Comparison of ENCODE assay signal across 24 cellular contexts in genomic region chr17:75724016-75725003, GRCh38. TPM values are rescaled to one million over a fixed set of nuclear protein-coding genes. Genes with fewer than 3 reads are reported as not detected.
DNase-seq lines count a peak whose midpoint lies in the region; ATAC-seq, FAIRE-seq and TF ChIP-seq lines count a peak whose summit lies in the region.
"Had no signal": no experiment of that assay in that cellular context is flagged by ENCODE, and none has a peak within 500 bp of the region (broad histone marks: within the 10 kb centered on the region; RNA-seq: fewer than 3 reads in every experiment).

No MANE protein-coding gene starts in this region.

- H3K27ac ChIP-seq in HepG2 (ENCODE audit: extremely low read length, insufficient read depth, low read length) (no peak overlapping the region), right lobe of liver (no peak overlapping the region), osteoblast (ENCODE audit: low read depth, low read length) (no peak overlapping the region), endodermal cell (ENCODE audit: low read depth, low read length) (no peak overlapping the region)
- H3K27ac ChIP-seq: foreskin keratinocyte had no signal

- H3K36me3 ChIP-seq in HepG2 (replicated peaks in 1 of 2; ENCODE audit: control insufficient read depth in 1 of 2, insufficient read depth in 2 of 2, low read length in 2 of 2) = no peaks in the 10 kb centered on the region
- H3K36me3 ChIP-seq in right lobe of liver = no peaks in the 10 kb centered on the region
- H3K36me3 ChIP-seq in osteoblast (ENCODE audit: insufficient read depth, low read length) = no peaks in the 10 kb centered on the region
- H3K36me3 ChIP-seq in endodermal cell (ENCODE audit: control insufficient read depth, insufficient read depth, low read length) = no peaks in the 10 kb centered on the region

- peaks cover 28% of the 10 kb centered on the region for H3K27me3 Mint-ChIP-seq in endodermal cell (ENCODE audit: insufficient read depth)

- peaks cover 2% of the 10 kb centered on the region for H3K4me1 Mint-ChIP-seq in endodermal cell
- H3K4me1 Mint-ChIP-seq: activated T-helper 17 cell treated with anti-CD3 and anti-CD28 coated beads, Interleukin-2, amount 50 U/mL, for 72 hours; nephron had no signal

- intact Hi-C loops in HepG2 (cut with micrococcal nuclease; ENCODE audit: unreplicated experiment) = no loop called here
- intact Hi-C loops in right lobe of liver (cut with DNase I) = no loop called here

- no peak for TF ChIP-seq CTCF in HepG2 (CRISPR knock-in tag; IDR thresholded peaks at IDR 0.05)
- no peak for TF ChIP-seq CTCF in right lobe of liver (IDR thresholded peaks at IDR 0.05)
- no peak for TF ChIP-seq CTCF in epithelial cell of esophagus (IDR thresholded peaks at IDR 0.05; ENCODE audit: insufficient read depth, low read depth, low read length, missing control alignments)
- no peak for TF ChIP-seq CTCF in osteoblast (IDR thresholded peaks at IDR 0.05; ENCODE audit: extremely low read depth, low read depth, low read length)
- TF ChIP-seq CTCF in endodermal cell (conservative IDR thresholded peaks at IDR 0.05) = no peak

- H3K79me2 ChIP-seq in HepG2 (ENCODE audit: insufficient read depth, low read length) (no peaks in the 10 kb centered on the region), osteoblast (ENCODE audit: insufficient read depth, low read length) (no peaks in the 10 kb centered on the region)

- H4K20me1 ChIP-seq in HepG2 (ENCODE audit: insufficient read depth, low read length) = no peaks in the 10 kb centered on the region
- H4K20me1 ChIP-seq in osteoblast (ENCODE audit: insufficient read depth, low read length) = no peaks in the 10 kb centered on the region

- no peak overlapping the region for H3K27ac Mint-ChIP-seq in endodermal cell
- H3K27ac Mint-ChIP-seq: activated CD4-positive, alpha-beta T cell treated with anti-CD3 and anti-CD28 coated beads, Interleukin-2, amount 10 ng/mL, durations not matched to agents 7 days and 5 days; activated naive CD8-positive, alpha-beta T cell treated with anti-CD3 and anti-CD28 coated beads, Interleukin-2, amount 10 ng/mL, durations not matched to agents 7 days and 5 days; activated T-helper 17 cell treated with anti-CD3 and anti-CD28 coated beads, Interleukin-2, amount 50 U/mL, for 72 hours; brain; HFFc6; nephron had no signal

- TF ChIP-seq RAD21 in HepG2 (CRISPR knock-in tag; IDR thresholded peaks at IDR 0.05) = no peak

- H3K9me3 Mint-ChIP-seq in endodermal cell = no peaks in the 10 kb centered on the region
- H3K9me3 Mint-ChIP-seq: activated CD4-positive, alpha-beta T cell treated with anti-CD3 and anti-CD28 coated beads, Interleukin-2, amount 10 ng/mL, durations not matched to agents 7 days and 5 days; activated naive CD8-positive, alpha-beta T cell treated with anti-CD3 and anti-CD28 coated beads, Interleukin-2, amount 10 ng/mL, durations not matched to agents 7 days and 5 days; activated T-helper 17 cell treated with anti-CD3 and anti-CD28 coated beads, Interleukin-2, amount 50 U/mL, for 72 hours; brain; HFFc6; nephron had no signal

- CTCF ChIA-PET in HepG2 (lab: Yijun Ruan, JAX; ENCODE audit: low intra/inter-chr PET ratio, low total read pairs) = no interaction called here

- TF ChIP-seq POLR2A in HepG2 (IDR thresholded peaks at IDR 0.05; ENCODE audit: insufficient read depth in 1 of 2, low read depth in 2 of 2, low read length in 2 of 2) (no peak), right lobe of liver (IDR thresholded peaks at IDR 0.05) (no peak)

- no peaks in the 10 kb centered on the region for H3K9me3 ChIP-seq in HepG2 (ENCODE audit: low read length)
- no peaks in the 10 kb centered on the region for H3K9me3 ChIP-seq in right lobe of liver
- H3K9me3 ChIP-seq in osteoblast (ENCODE audit: low read depth, low read length) = no peaks in the 10 kb centered on the region
- no peaks in the 10 kb centered on the region for H3K9me3 ChIP-seq in endodermal cell (ENCODE audit: control insufficient read depth, low read length)

- no peak overlapping the region for H3K4me3 Mint-ChIP-seq in endodermal cell
- H3K4me3 Mint-ChIP-seq: activated CD4-positive, alpha-beta T cell treated with anti-CD3 and anti-CD28 coated beads, Interleukin-2, amount 10 ng/mL, durations not matched to agents 7 days and 5 days; activated naive CD8-positive, alpha-beta T cell treated with anti-CD3 and anti-CD28 coated beads, Interleukin-2, amount 10 ng/mL, durations not matched to agents 7 days and 5 days; activated T-helper 17 cell treated with anti-CD3 and anti-CD28 coated beads, Interleukin-2, amount 50 U/mL, for 72 hours; HFFc6; nephron had no signal

- BruUV-seq in HepG2 (replicated peaks; lab: Mats Ljungman, UMichigan) = no TSS peak

- no peak for TF ChIP-seq EP300 in HepG2 (IDR thresholded peaks at IDR 0.05; ENCODE audit: low read depth in 2 of 2, low read length in 2 of 2)
- TF ChIP-seq EP300 in HepG2 (CRISPR knock-in tag; IDR thresholded peaks at IDR 0.05; ENCODE audit: borderline replicate concordance) = no peak

- H3K4me2 ChIP-seq in HepG2 (ENCODE audit: low read depth, low read length) (no peak overlapping the region; the same call in 1 of the 2 replicates), osteoblast (ENCODE audit: insufficient read depth, low read length) (no peak overlapping the region)

- DNase-seq in HepG2 (ENCODE audit: low spot score) (no peak), right lobe of liver (no peak), epithelial cell of esophagus (ENCODE audit: low read depth) (peak; percentile 25), osteoblast (ENCODE audit: insufficient read length, low spot score, missing footprints) (peak; percentile 77), HuH-7 (ENCODE audit: low spot score) (no peak), endodermal cell (no peak), left lobe of liver (ENCODE audit: low spot score) (no peak), SIG-M5 treated with dmso at 0.1 percent for 504 hours (lab: John Stamatoyannopoulos, UW; ENCODE audit: unreplicated experiment) (no peak)
- DNase-seq: activated CD4-positive, alpha-beta T cell treated with anti-CD3 and anti-CD28 coated beads, Interleukin-2, amount 10 ng/mL, durations not matched to agents 7 days and 5 days; activated naive CD8-positive, alpha-beta T cell treated with anti-CD3 and anti-CD28 coated beads, Interleukin-2, amount 10 ng/mL, durations not matched to agents 7 days and 5 days; C1 segment of cervical spinal cord; cortex of kidney; foreskin keratinocyte; HFFc6; mesendoderm; posterior cingulate gyrus; SHP77; stimulated activated CD4-positive, alpha-beta T cell treated with anti-CD3 and anti-CD28 coated beads, Interleukin-4, amount 100 ng/mL, for 1 hour; stimulated activated naive CD8-positive, alpha-beta T cell treated with anti-CD3 and anti-CD28 coated beads, Interleukin-15, Interleukin-2, amounts not matched to agents 100 U/mL and 50 U/mL, for 24 hours had no signal

- peaks cover 32% of the 10 kb centered on the region for H3K4me1 ChIP-seq in HepG2 (ENCODE audit: insufficient read depth, low read length)
- H3K4me1 ChIP-seq in right lobe of liver = no peaks in the 10 kb centered on the region
- no peaks in the 10 kb centered on the region for H3K4me1 ChIP-seq in osteoblast (ENCODE audit: insufficient read depth, low read length)
- no peaks in the 10 kb centered on the region for H3K4me1 ChIP-seq in endodermal cell (ENCODE audit: control insufficient read depth, insufficient read depth, low read length)
- H3K4me1 ChIP-seq: foreskin keratinocyte had no signal

- POLR2A ChIA-PET in HepG2 (lab: Yijun Ruan, JAX) = interaction anchor here (1.1 to 1.5 kb wide), 3 partner anchors 29 to 56 kb away, joined by 3 read pairs; no protein-coding TSS in a partner anchor

- WGBS in HepG2 (ENCODE audit: low lambda C conversion rate) = 54% methylated on average over 19 of the region's 23 CpGs
- WGBS in right lobe of liver (ENCODE audit: insufficient coverage, low coverage, low lambda C conversion rate, missing lambda C conversion rate) = 81% methylated on average over 4 of the region's 23 CpGs
- 90 to 94% methylated on average over 13 to 23 of the region's 23 CpGs for WGBS in endodermal cell (ENCODE audit: insufficient coverage in 1 of 2, insufficient read length in 1 of 2), 2 experiments

- H3K27me3 ChIP-seq in HepG2 (ENCODE audit: control insufficient read depth in 1 of 2, insufficient read depth in 2 of 2, low read length in 2 of 2) = peaks cover 8 to 30% of the 10 kb centered on the region in 2 experiments; a peak in 3 of 5 replicates
- no peaks in the 10 kb centered on the region for H3K27me3 ChIP-seq in right lobe of liver
- H3K27me3 ChIP-seq in osteoblast (ENCODE audit: insufficient read depth, low read length) = peaks cover 32% of the 10 kb centered on the region
- H3K27me3 ChIP-seq in endodermal cell (ENCODE audit: control insufficient read depth, insufficient read depth, low read length, poor library complexity, severe bottlenecking) = peaks cover 30% of the 10 kb centered on the region
- H3K27me3 ChIP-seq: foreskin keratinocyte had no signal

- H3K36me3 Mint-ChIP-seq in endodermal cell (ENCODE audit: low read depth) = no peaks in the 10 kb centered on the region
- H3K36me3 Mint-ChIP-seq: activated naive CD8-positive, alpha-beta T cell treated with anti-CD3 and anti-CD28 coated beads, Interleukin-2, amount 10 ng/mL, durations not matched to agents 7 days and 5 days; brain had no signal

- in situ Hi-C loops in HepG2 (cut with HindIII; ENCODE audit: extremely low pct_ligation_motif_present, low pct_unique_long_range_greater_than_20kb) = no loop called here

- H2AFZ ChIP-seq in HepG2 (ENCODE audit: low read length) = no peak overlapping the region
- no peak overlapping the region for H2AFZ ChIP-seq in osteoblast (ENCODE audit: low read length)

- H3K9ac ChIP-seq in HepG2 (ENCODE audit: insufficient read depth, low read depth, low read length) = no peak overlapping the region
- no peak overlapping the region for H3K9ac ChIP-seq in endodermal cell (ENCODE audit: extremely low read depth, low read length, poor library complexity, severe bottlenecking)

- H3K4me3 ChIP-seq in HepG2 (replicated peaks in 1 of 3; ENCODE audit: insufficient read depth in 1 of 3, low read depth in 2 of 3, low read length in 3 of 3) (no peak overlapping the region), right lobe of liver (no peak overlapping the region), epithelial cell of esophagus (ENCODE audit: low read length) (peak overlapping the region; percentile 94), osteoblast (ENCODE audit: insufficient read depth, low read length) (no peak overlapping the region), endodermal cell (ENCODE audit: low read length) (no peak overlapping the region)

- FAIRE-seq in HepG2 (lab: Jason Lieb, UNC) = no peak
- FAIRE-seq: A204.1, kidney had no signal

- peak; percentile 1; the same call in 1 of the 3 replicates for ATAC-seq in HepG2
- ATAC-seq in right lobe of liver = no peak
- no peak for ATAC-seq in left lobe of liver
- ATAC-seq: activated T-helper 17 cell treated with anti-CD3 and anti-CD28 coated beads, Interleukin-2, amount 50 U/mL, for 72 hours; stimulated activated naive CD8-positive, alpha-beta T cell treated with anti-CD3 and anti-CD28 coated beads, Interleukin-15, Interleukin-2, amounts not matched to agents 100 U/mL and 50 U/mL, for 24 hours had no signal

RNA-seq across cellular contexts. Expression of gene ITGB4, which starts 3.1 kb away (rescaled TPM):
- total RNA-seq in HepG2 (2016; rRNA removed; fragmentation: Illumina TruSeq; extraction: Trizol) (4.0 and 6.9 TPM in 2 replicates), right lobe of liver (1 to 10 TPM in 5 of 6 experiments, under 1 TPM in 1; 0.92 to 4.1 (median 2.0) TPM), osteoblast (0.29 and 0.36 TPM in 2 replicates), endodermal cell (1 to 10 TPM; 3.4 to 5.1 TPM), left lobe of liver (2.6 TPM)
- 9.2 and 10.4 TPM in 2 replicates for total RNA-seq in HepG2 (2016; cell fraction: cytosol; rRNA removed; fragmentation: Illumina TruSeq; extraction: Trizol; ENCODE audit: low read depth)
- total RNA-seq in HepG2 (2016; cell fraction: insoluble cytoplasmic fraction; rRNA removed; fragmentation: Illumina TruSeq; extraction: Trizol) = 3.9 and 6.3 TPM in 2 replicates
- total RNA-seq in HepG2 (2016; cell fraction: membrane; rRNA removed; fragmentation: Illumina TruSeq; extraction: Trizol) = 10.1 and 14.6 TPM in 2 replicates
- 3.7 and 3.9 TPM in 2 replicates for total RNA-seq in HepG2 (2016; cell fraction: nucleus; rRNA removed; fragmentation: Illumina TruSeq; extraction: Trizol)
- 14.5 and 14.7 TPM in 2 replicates for polyA plus RNA-seq in HepG2 (2011; rRNA removed)
- 5.1 and 8.2 TPM in 2 replicates for polyA plus RNA-seq in HepG2 (2011; cell fraction: cytosol; rRNA removed)
- 28.7 and 39.5 TPM in 2 replicates for polyA plus RNA-seq in HepG2 (2011; cell fraction: nucleus; rRNA removed)
- polyA plus RNA-seq in HepG2 (2012) = 13.2 and 14.2 TPM in 2 replicates
- 36.1 and 40.9 TPM in 2 replicates for polyA plus RNA-seq in HepG2 (2016; cell fraction: cytosol; fragmentation: Illumina TruSeq; extraction: Trizol; ENCODE audit: low read depth)
- polyA plus RNA-seq in HepG2 (2016; cell fraction: insoluble cytoplasmic fraction; fragmentation: Illumina TruSeq; extraction: Trizol; ENCODE audit: low read depth) = 10.5 and 16.8 TPM in 2 replicates
- polyA plus RNA-seq in HepG2 (2016; cell fraction: membrane; fragmentation: Illumina TruSeq; extraction: Trizol; ENCODE audit: low read depth) = 41.4 and 43.0 TPM in 2 replicates
- polyA plus RNA-seq in HepG2 (2016; cell fraction: nucleus; fragmentation: Illumina TruSeq; extraction: Trizol; ENCODE audit: insufficient read depth, low read depth) = 20.5 and 28.1 TPM in 2 replicates
- 25.3 and 28.4 TPM in 2 replicates for polyA minus RNA-seq in HepG2 (2011; rRNA and poly(A)+ RNA removed; ENCODE audit: low replicate concordance)
- 8.4 and 12.7 TPM in 2 replicates for polyA minus RNA-seq in HepG2 (2011; cell fraction: cytosol; rRNA and poly(A)+ RNA removed)
- polyA minus RNA-seq in HepG2 (2011; cell fraction: nucleus; rRNA and poly(A)+ RNA removed) = 3.2 and 6.3 TPM in 2 replicates
- polyA plus RNA-seq in endodermal cell (2013, experiment 1 of 2) = 0.39 TPM
- 0.87 TPM for polyA plus RNA-seq in endodermal cell (2013, experiment 2 of 2)

RNA-seq across cellular contexts. Expression of gene GALK1, which starts 40.7 kb away (rescaled TPM):
- 93.6 and 95.6 TPM in 2 replicates for total RNA-seq in HepG2 (2016; rRNA removed; fragmentation: Illumina TruSeq; extraction: Trizol)
- 31.6 and 39.5 TPM in 2 replicates for total RNA-seq in HepG2 (2016; cell fraction: cytosol; rRNA removed; fragmentation: Illumina TruSeq; extraction: Trizol; ENCODE audit: low read depth)
- total RNA-seq in HepG2 (2016; cell fraction: insoluble cytoplasmic fraction; rRNA removed; fragmentation: Illumina TruSeq; extraction: Trizol) = 94.0 and 98.0 TPM in 2 replicates
- 35.0 and 44.2 TPM in 2 replicates for total RNA-seq in HepG2 (2016; cell fraction: membrane; rRNA removed; fragmentation: Illumina TruSeq; extraction: Trizol)
- 44.3 and 48.9 TPM in 2 replicates for total RNA-seq in HepG2 (2016; cell fraction: nucleus; rRNA removed; fragmentation: Illumina TruSeq; extraction: Trizol)
- 59.9 and 93.0 TPM in 2 replicates for polyA plus RNA-seq in HepG2 (2011; rRNA removed)
- 65.7 and 112 TPM in 2 replicates for polyA plus RNA-seq in HepG2 (2011; cell fraction: cytosol; rRNA removed)
- 162 and 164 TPM in 2 replicates for polyA plus RNA-seq in HepG2 (2011; cell fraction: nucleus; rRNA removed)
- 57.4 and 59.7 TPM in 2 replicates for polyA plus RNA-seq in HepG2 (2012)
- 29.0 and 30.8 TPM in 2 replicates for polyA plus RNA-seq in HepG2 (2016; cell fraction: cytosol; fragmentation: Illumina TruSeq; extraction: Trizol; ENCODE audit: low read depth)
- 86.3 and 86.5 TPM in 2 replicates for polyA plus RNA-seq in HepG2 (2016; cell fraction: insoluble cytoplasmic fraction; fragmentation: Illumina TruSeq; extraction: Trizol; ENCODE audit: low read depth)
- 25.3 and 27.1 TPM in 2 replicates for polyA plus RNA-seq in HepG2 (2016; cell fraction: membrane; fragmentation: Illumina TruSeq; extraction: Trizol; ENCODE audit: low read depth)
- 72.3 and 78.9 TPM in 2 replicates for polyA plus RNA-seq in HepG2 (2016; cell fraction: nucleus; fragmentation: Illumina TruSeq; extraction: Trizol; ENCODE audit: insufficient read depth, low read depth)
- polyA minus RNA-seq in HepG2 (2011; rRNA and poly(A)+ RNA removed; ENCODE audit: low replicate concordance) = 28.9 and 121 TPM in 2 replicates
- polyA minus RNA-seq in HepG2 (2011; cell fraction: cytosol; rRNA and poly(A)+ RNA removed) = 45.9 and 49.6 TPM in 2 replicates
- polyA minus RNA-seq in HepG2 (2011; cell fraction: nucleus; rRNA and poly(A)+ RNA removed) = 26.3 and 28.6 TPM in 2 replicates
- total RNA-seq in right lobe of liver = 10 to 100 TPM; 38.6 to 87.4 (median 76.9) TPM
- 25.3 and 27.7 TPM in 2 replicates for total RNA-seq in osteoblast
- 10 to 100 TPM; 26.7 to 33.2 TPM for total RNA-seq in endodermal cell
- polyA plus RNA-seq in endodermal cell (2013, experiment 1 of 2) = 25.1 TPM
- 22.8 TPM for polyA plus RNA-seq in endodermal cell (2013, experiment 2 of 2)
- 90.9 TPM for total RNA-seq in left lobe of liver

RNA-seq across cellular contexts. Expression of gene SAP30BP, which starts 57.2 kb away (rescaled TPM):
- total RNA-seq in HepG2 (2016; rRNA removed; fragmentation: Illumina TruSeq; extraction: Trizol) = 99.4 and 109 TPM in 2 replicates
- total RNA-seq in HepG2 (2016; cell fraction: cytosol; rRNA removed; fragmentation: Illumina TruSeq; extraction: Trizol; ENCODE audit: low read depth) = 35.7 and 41.2 TPM in 2 replicates
- total RNA-seq in HepG2 (2016; cell fraction: insoluble cytoplasmic fraction; rRNA removed; fragmentation: Illumina TruSeq; extraction: Trizol) = 105 and 112 TPM in 2 replicates
- total RNA-seq in HepG2 (2016; cell fraction: membrane; rRNA removed; fragmentation: Illumina TruSeq; extraction: Trizol) = 35.1 and 45.2 TPM in 2 replicates
- 76.4 and 82.2 TPM in 2 replicates for total RNA-seq in HepG2 (2016; cell fraction: nucleus; rRNA removed; fragmentation: Illumina TruSeq; extraction: Trizol)
- 67.7 and 80.1 TPM in 2 replicates for polyA plus RNA-seq in HepG2 (2011; rRNA removed)
- 59.4 and 67.4 TPM in 2 replicates for polyA plus RNA-seq in HepG2 (2011; cell fraction: cytosol; rRNA removed)
- 191 and 218 TPM in 2 replicates for polyA plus RNA-seq in HepG2 (2011; cell fraction: nucleus; rRNA removed)
- polyA plus RNA-seq in HepG2 (2012) = 57.3 and 65.0 TPM in 2 replicates
- 20.2 and 20.5 TPM in 2 replicates for polyA plus RNA-seq in HepG2 (2016; cell fraction: cytosol; fragmentation: Illumina TruSeq; extraction: Trizol; ENCODE audit: low read depth)
- polyA plus RNA-seq in HepG2 (2016; cell fraction: insoluble cytoplasmic fraction; fragmentation: Illumina TruSeq; extraction: Trizol; ENCODE audit: low read depth) = 110 and 119 TPM in 2 replicates
- 27.8 and 32.7 TPM in 2 replicates for polyA plus RNA-seq in HepG2 (2016; cell fraction: membrane; fragmentation: Illumina TruSeq; extraction: Trizol; ENCODE audit: low read depth)
- 131 and 143 TPM in 2 replicates for polyA plus RNA-seq in HepG2 (2016; cell fraction: nucleus; fragmentation: Illumina TruSeq; extraction: Trizol; ENCODE audit: insufficient read depth, low read depth)
- polyA minus RNA-seq in HepG2 (2011; rRNA and poly(A)+ RNA removed; ENCODE audit: low replicate concordance) = 42.3 and 45.2 TPM in 2 replicates
- 17.6 and 28.8 TPM in 2 replicates for polyA minus RNA-seq in HepG2 (2011; cell fraction: cytosol; rRNA and poly(A)+ RNA removed)
- 90.4 and 101 TPM in 2 replicates for polyA minus RNA-seq in HepG2 (2011; cell fraction: nucleus; rRNA and poly(A)+ RNA removed)
- total RNA-seq in right lobe of liver = 10 to 100 TPM; 24.0 to 36.0 (median 27.0) TPM
- total RNA-seq in osteoblast = 48.1 and 60.7 TPM in 2 replicates
- total RNA-seq in endodermal cell = 100 to 1,000 TPM in 1 of 2 donors, 10 to 100 TPM in 1; 96.5 to 113 TPM
- polyA plus RNA-seq in endodermal cell (2013, experiment 1 of 2) = 93.1 TPM
- 95.4 TPM for polyA plus RNA-seq in endodermal cell (2013, experiment 2 of 2)
- 31.6 TPM for total RNA-seq in left lobe of liver

RNA-seq across cellular contexts. Expression of gene RECQL5, which starts 57.4 kb away (rescaled TPM):
- 17.8 and 32.0 TPM in 2 replicates for total RNA-seq in HepG2 (2016; rRNA removed; fragmentation: Illumina TruSeq; extraction: Trizol)
- 38.8 and 39.2 TPM in 2 replicates for total RNA-seq in HepG2 (2016; cell fraction: cytosol; rRNA removed; fragmentation: Illumina TruSeq; extraction: Trizol; ENCODE audit: low read depth)
- total RNA-seq in HepG2 (2016; cell fraction: insoluble cytoplasmic fraction; rRNA removed; fragmentation: Illumina TruSeq; extraction: Trizol) = 17.8 and 31.1 TPM in 2 replicates
- 9.2 and 11.3 TPM in 2 replicates for total RNA-seq in HepG2 (2016; cell fraction: membrane; rRNA removed; fragmentation: Illumina TruSeq; extraction: Trizol)
- total RNA-seq in HepG2 (2016; cell fraction: nucleus; rRNA removed; fragmentation: Illumina TruSeq; extraction: Trizol) = 41.9 and 45.5 TPM in 2 replicates
- polyA plus RNA-seq in HepG2 (2011; rRNA removed) = 27.7 and 33.4 TPM in 2 replicates
- 8.7 and 11.9 TPM in 2 replicates for polyA plus RNA-seq in HepG2 (2011; cell fraction: cytosol; rRNA removed)
- 256 and 300 TPM in 2 replicates for polyA plus RNA-seq in HepG2 (2011; cell fraction: nucleus; rRNA removed)
- polyA plus RNA-seq in HepG2 (2012) = 38.2 and 41.9 TPM in 2 replicates
- polyA plus RNA-seq in HepG2 (2016; cell fraction: cytosol; fragmentation: Illumina TruSeq; extraction: Trizol; ENCODE audit: low read depth) = 1.7 and 1.9 TPM in 2 replicates
- 12.2 and 17.3 TPM in 2 replicates for polyA plus RNA-seq in HepG2 (2016; cell fraction: insoluble cytoplasmic fraction; fragmentation: Illumina TruSeq; extraction: Trizol; ENCODE audit: low read depth)
- 3.6 and 4.1 TPM in 2 replicates for polyA plus RNA-seq in HepG2 (2016; cell fraction: membrane; fragmentation: Illumina TruSeq; extraction: Trizol; ENCODE audit: low read depth)
- polyA plus RNA-seq in HepG2 (2016; cell fraction: nucleus; fragmentation: Illumina TruSeq; extraction: Trizol; ENCODE audit: insufficient read depth, low read depth) = 112 and 116 TPM in 2 replicates
- polyA minus RNA-seq in HepG2 (2011; rRNA and poly(A)+ RNA removed; ENCODE audit: low replicate concordance) = 51.0 and 71.9 TPM in 2 replicates
- 15.1 and 15.3 TPM in 2 replicates for polyA minus RNA-seq in HepG2 (2011; cell fraction: cytosol; rRNA and poly(A)+ RNA removed)
- polyA minus RNA-seq in HepG2 (2011; cell fraction: nucleus; rRNA and poly(A)+ RNA removed) = 69.1 and 72.6 TPM in 2 replicates
- total RNA-seq in right lobe of liver = 10 to 100 TPM; 13.5 to 24.8 (median 18.4) TPM
- total RNA-seq in osteoblast = 17.7 and 24.5 TPM in 2 replicates
- 10 to 100 TPM; 54.3 TPM for total RNA-seq in endodermal cell
- polyA plus RNA-seq in endodermal cell (2013, experiment 1 of 2) = 40.1 TPM
- 32.4 TPM for polyA plus RNA-seq in endodermal cell (2013, experiment 2 of 2)
- total RNA-seq in left lobe of liver = 26.0 TPM

Comparison
In these comparisons a context has a peak if more than half of its experiments do, and no peak if none do; other contexts are left out.
1. DNase-seq: peak in epithelial cell of esophagus (single experiment) and osteoblast (single experiment); none in HepG2 (single experiment), right lobe of liver (0 of 3), HuH-7 (single experiment), endodermal cell (single experiment), left lobe of liver (single experiment) and SIG-M5 treated with dmso at 0.1 percent for 504 hours (single experiment).